Comparison of ENCODE assay signal across 1 cellular context in the genomic region with DNA sequence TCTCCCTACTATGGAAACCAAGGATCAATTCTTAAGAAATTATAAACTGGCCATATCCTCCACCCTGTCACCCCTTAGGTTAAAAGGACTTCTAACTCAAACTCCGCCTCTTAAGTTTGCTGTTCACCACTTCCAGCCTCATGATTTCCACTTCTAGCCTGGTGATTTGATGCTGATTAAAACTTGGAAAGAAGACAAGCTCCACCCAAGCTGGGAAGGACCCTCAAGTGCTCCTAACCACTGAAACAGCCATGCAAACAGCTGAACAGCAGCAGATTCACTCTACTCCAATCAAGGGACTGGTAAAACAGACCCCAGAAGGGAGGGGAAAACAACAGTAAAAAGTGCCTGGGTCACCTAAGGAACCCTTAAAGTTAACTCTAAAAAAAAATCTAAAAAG.
TF ChIP-seq lines count a peak whose summit lies in the region.

No MANE protein-coding gene starts in this region.

TF ChIP-seq in WTC11, 78 proteins besides CTCF, POLR2A, EP300 and RAD21 (continued from another document):
- TF ChIP-seq, protein P1, sequence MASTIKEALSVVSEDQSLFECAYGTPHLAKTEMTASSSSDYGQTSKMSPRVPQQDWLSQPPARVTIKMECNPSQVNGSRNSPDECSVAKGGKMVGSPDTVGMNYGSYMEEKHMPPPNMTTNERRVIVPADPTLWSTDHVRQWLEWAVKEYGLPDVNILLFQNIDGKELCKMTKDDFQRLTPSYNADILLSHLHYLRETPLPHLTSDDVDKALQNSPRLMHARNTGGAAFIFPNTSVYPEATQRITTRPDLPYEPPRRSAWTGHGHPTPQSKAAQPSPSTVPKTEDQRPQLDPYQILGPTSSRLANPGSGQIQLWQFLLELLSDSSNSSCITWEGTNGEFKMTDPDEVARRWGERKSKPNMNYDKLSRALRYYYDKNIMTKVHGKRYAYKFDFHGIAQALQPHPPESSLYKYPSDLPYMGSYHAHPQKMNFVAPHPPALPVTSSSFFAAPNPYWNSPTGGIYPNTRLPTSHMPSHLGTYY (CRISPR knock-in tag; IDR thresholded peaks at IDR 0.05), result no peak
- TF ChIP-seq JAZF1 (CRISPR knock-in tag; IDR thresholded peaks at IDR 0.05), result no peak
- TF ChIP-seq TEAD1 (CRISPR knock-in tag; IDR thresholded peaks at IDR 0.05), result no peak
- TF ChIP-seq, protein P2, sequence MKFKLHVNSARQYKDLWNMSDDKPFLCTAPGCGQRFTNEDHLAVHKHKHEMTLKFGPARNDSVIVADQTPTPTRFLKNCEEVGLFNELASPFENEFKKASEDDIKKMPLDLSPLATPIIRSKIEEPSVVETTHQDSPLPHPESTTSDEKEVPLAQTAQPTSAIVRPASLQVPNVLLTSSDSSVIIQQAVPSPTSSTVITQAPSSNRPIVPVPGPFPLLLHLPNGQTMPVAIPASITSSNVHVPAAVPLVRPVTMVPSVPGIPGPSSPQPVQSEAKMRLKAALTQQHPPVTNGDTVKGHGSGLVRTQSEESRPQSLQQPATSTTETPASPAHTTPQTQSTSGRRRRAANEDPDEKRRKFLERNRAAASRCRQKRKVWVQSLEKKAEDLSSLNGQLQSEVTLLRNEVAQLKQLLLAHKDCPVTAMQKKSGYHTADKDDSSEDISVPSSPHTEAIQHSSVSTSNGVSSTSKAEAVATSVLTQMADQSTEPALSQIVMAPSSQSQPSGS (CRISPR knock-in tag; IDR thresholded peaks at IDR 0.05; ENCODE audit: borderline replicate concordance, low read depth), result no peak
- TF ChIP-seq PRDM15 (CRISPR knock-in tag; IDR thresholded peaks at IDR 0.05), result no peak
- no peak for TF ChIP-seq FOXP1 (CRISPR knock-in tag; IDR thresholded peaks at IDR 0.05; ENCODE audit: borderline replicate concordance)
- TF ChIP-seq GABPB1 (CRISPR knock-in tag; IDR thresholded peaks at IDR 0.05), result no peak
